10 cellular contexts compared by ENCODE assay signal in genomic region chr6:169337881-169338445, GRCh38.
"Had no signal": no experiment of that assay in that cellular context is flagged by ENCODE, and none has a peak within 500 bp of the region (broad histone marks: within the 10 kb centered on the region; RNA-seq: fewer than 3 reads in every experiment).

No MANE protein-coding gene starts in this region.

- H3K4me3 Mint-ChIP-seq: naive thymus-derived CD4-positive, alpha-beta T cell had no signal

- H3K4me3 ChIP-seq: cardiac muscle cell, psoas muscle, sigmoid colon, testis had no signal

- H3K4me1 Mint-ChIP-seq: naive thymus-derived CD4-positive, alpha-beta T cell had no signal

- H3K27ac Mint-ChIP-seq: naive thymus-derived CD4-positive, alpha-beta T cell had no signal

- H3K36me3 Mint-ChIP-seq: naive thymus-derived CD4-positive, alpha-beta T cell had no signal

- DNase-seq: activated CD4-positive, alpha-beta T cell treated with anti-CD3 and anti-CD28 coated beads for 4 hours; activated naive CD4-positive, alpha-beta T cell treated with Interleukin-2 at 50 U/mL for 16 hours; effector memory CD4-positive, alpha-beta T cell; naive thymus-derived CD4-positive, alpha-beta T cell; psoas muscle; sigmoid colon; stimulated activated CD4-positive, alpha-beta T cell treated with anti-CD3 and anti-CD28 coated beads, Interleukin-2, amount 100 ng/mL, for 48 hours; stimulated activated naive CD4-positive, alpha-beta T cell treated with Interleukin-2 at 50 U/mL for 16 hours; testis had no signal

- H3K9me3 Mint-ChIP-seq: naive thymus-derived CD4-positive, alpha-beta T cell had no signal
